ENCODE assay signal across 10 cellular contexts in genomic region chr18:47758000-47758399, GRCh38.
DNase-seq lines count a peak whose midpoint lies in the region; ATAC-seq, FAIRE-seq and TF ChIP-seq lines count a peak whose summit lies in the region.
"Had no signal": no experiment of that assay in that cellular context is flagged by ENCODE, and none has a peak within 500 bp of the region (broad histone marks: within the 10 kb centered on the region; RNA-seq: fewer than 3 reads in every experiment).

No MANE protein-coding gene starts in this region.

- no peak overlapping the region for H3K9ac ChIP-seq in keratinocyte (ENCODE audit: control insufficient read depth, extremely low read depth, insufficient read depth, low read length)

- no peaks in the 10 kb centered on the region for H4K20me1 ChIP-seq in keratinocyte (ENCODE audit: control insufficient read depth, extremely low read depth, insufficient read depth, low read length)

- H3K9me3 Mint-ChIP-seq in activated naive CD4-positive, alpha-beta T cell treated with anti-CD3 and anti-CD28 coated beads for 36 hours, result peaks cover 2% of the 10 kb centered on the region
- H3K9me3 Mint-ChIP-seq: dendritic cell treated with granulocyte-macrophage colony-stimulating factor and Interleukin-4, amounts not matched to agents 40 ng/mL and 50 ng/mL, for 4 days had no signal

- H3K4me3 Mint-ChIP-seq in activated naive CD4-positive, alpha-beta T cell treated with anti-CD3 and anti-CD28 coated beads for 36 hours, result no peak overlapping the region
- H3K4me3 Mint-ChIP-seq: dendritic cell treated with granulocyte-macrophage colony-stimulating factor and Interleukin-4, amounts not matched to agents 40 ng/mL and 50 ng/mL, for 4 days had no signal

- H3K4me1 ChIP-seq in keratinocyte (ENCODE audit: control insufficient read depth, extremely low read depth, insufficient read depth, low read length), result no peaks in the 10 kb centered on the region

- CTCF ChIA-PET in BJ (lab: Yijun Ruan, JAX), result interaction anchor here (1.3 to 3.7 kb wide), 3 partner anchors 8 to 13 kb away, joined by 5 to 14 read pairs (median 9); no protein-coding TSS in a partner anchor
- CTCF ChIA-PET in activated naive CD4-positive, alpha-beta T cell treated with anti-CD3 and anti-CD28 coated beads for 36 hours (lab: Charles Lee), result interaction anchor here (0.6 to 0.8 kb wide), 2 partner anchors 294 to 596 kb away, joined by 3 to 4 read pairs; no protein-coding TSS in a partner anchor

- TF ChIP-seq CTCF in BJ (IDR thresholded peaks at IDR 0.05; ENCODE audit: insufficient read depth, low read depth, low read length), result 0 out of 2 replicates have a peak, but pooled peaks have one; percentile 36
- TF ChIP-seq CTCF in GM12874 (IDR thresholded peaks at IDR 0.05; ENCODE audit: insufficient read depth, low read depth, low read length), result peak; percentile 27; the same call in 1 of the 2 replicates
- TF ChIP-seq CTCF in keratinocyte (optimal IDR thresholded peaks at IDR 0.05 in 1 of 3, IDR thresholded peaks at IDR 0.05 in 1 of 3, conservative IDR thresholded peaks at IDR 0.05 in 1 of 3; ENCODE audit: extremely low read depth in 1 of 3, insufficient read depth in 2 of 3, low read length in 3 of 3), result peak in 2 of 3 experiments; percentile 42 to 46

- H3K4me1 Mint-ChIP-seq in activated naive CD4-positive, alpha-beta T cell treated with anti-CD3 and anti-CD28 coated beads for 36 hours (ENCODE audit: low read depth), result no peaks in the 10 kb centered on the region

- FAIRE-seq in keratinocyte (lab: Jason Lieb, UNC), result no peak

- no peak overlapping the region for H3K4me2 ChIP-seq in keratinocyte (ENCODE audit: control insufficient read depth, extremely low read depth, insufficient read depth, low read depth, low read length)

- H3K27me3 ChIP-seq in BJ (ENCODE audit: control insufficient read depth, insufficient read depth, low read length) (no peaks in the 10 kb centered on the region; the same call in 1 of the 2 replicates), keratinocyte (ENCODE audit: control insufficient read depth, extremely low read depth, insufficient read depth, low read length) (no peaks in the 10 kb centered on the region)

- H3K36me3 Mint-ChIP-seq in activated naive CD4-positive, alpha-beta T cell treated with anti-CD3 and anti-CD28 coated beads for 36 hours (ENCODE audit: low read depth), result no peaks in the 10 kb centered on the region

- H3K79me2 ChIP-seq in keratinocyte (ENCODE audit: control insufficient read depth, insufficient read depth, low read length), result no peaks in the 10 kb centered on the region

- intact Hi-C loops in activated naive CD4-positive, alpha-beta T cell treated with anti-CD3 and anti-CD28 coated beads for 36 hours (cut with micrococcal nuclease), result loop anchor here (10.0 kb wide), 1 partner anchor 493 kb away; no protein-coding TSS in a partner anchor

- POLR2A ChIA-PET in BJ (lab: Charles Lee), result no interaction called here

- no peaks in the 10 kb centered on the region for H3K36me3 ChIP-seq in BJ (ENCODE audit: control insufficient read depth, insufficient read depth, low read length)
- H3K36me3 ChIP-seq in keratinocyte (ENCODE audit: control insufficient read depth in 2 of 2, extremely low read depth in 1 of 2, insufficient read depth in 2 of 2, low read length in 2 of 2), result no peaks in the 10 kb centered on the region

- H2AFZ ChIP-seq in keratinocyte (ENCODE audit: control insufficient read depth, low read length), result no peak overlapping the region

- peaks cover 24% of the 10 kb centered on the region for H3K27me3 Mint-ChIP-seq in activated naive CD4-positive, alpha-beta T cell treated with anti-CD3 and anti-CD28 coated beads for 36 hours (ENCODE audit: low read depth)

- no peak for ATAC-seq in GM18861 (IDR thresholded peaks at IDR 0.05; ENCODE audit: unreplicated experiment)
- ATAC-seq in GM21528 (IDR thresholded peaks at IDR 0.05; ENCODE audit: low FRiP score, unreplicated experiment), result no peak

- in situ Hi-C loops in SK-MEL-5 (cut with HindIII; ENCODE audit: low pct_unique_long_range_greater_than_20kb, low sequenced_read_pairs), result no loop called here

- no peak overlapping the region for H3K27ac Mint-ChIP-seq in activated naive CD4-positive, alpha-beta T cell treated with anti-CD3 and anti-CD28 coated beads for 36 hours
- H3K27ac Mint-ChIP-seq: dendritic cell treated with granulocyte-macrophage colony-stimulating factor and Interleukin-4, amounts not matched to agents 40 ng/mL and 50 ng/mL, for 4 days had no signal

- no peaks in the 10 kb centered on the region for H3K9me3 ChIP-seq in keratinocyte (ENCODE audit: control insufficient read depth, low read depth, low read length)

- no peak overlapping the region for H3K27ac ChIP-seq in keratinocyte (ENCODE audit: control insufficient read depth, insufficient read depth, low read length)

- H3K4me3 ChIP-seq in BJ (ENCODE audit: low read depth, low read length) (no peak overlapping the region), keratinocyte (ENCODE audit: control insufficient read depth in 2 of 3, extremely low read depth in 1 of 3, insufficient read depth in 2 of 3, low read depth in 1 of 3, low read length in 3 of 3) (no peak overlapping the region)

- no peaks in the 10 kb centered on the region for H3K9me1 ChIP-seq in keratinocyte (ENCODE audit: control insufficient read depth, extremely low read depth, insufficient read depth, low read length)

- dilution Hi-C loops in keratinocyte (cut with MboI; ENCODE audit: extremely low pct_ligation_motif_present, low sequenced_read_pairs), result no loop called here

- DNase-seq in BJ (ENCODE audit: low read depth) (no peak), SK-MEL-5 (ENCODE audit: low read depth, low spot score) (peak; percentile 29), keratinocyte (ENCODE audit: low read depth, low spot score) (no peak), T-helper 1 cell (no peak)
- no peak for DNase-seq in activated naive CD4-positive, alpha-beta T cell treated with anti-CD3 and anti-CD28 coated beads for 36 hours
- DNase-seq: NCI-H1092 treated with DMSO at 0.1 percent for 48 hours had no signal
